19 cellular contexts compared by ENCODE assay signal in the genomic region with DNA sequence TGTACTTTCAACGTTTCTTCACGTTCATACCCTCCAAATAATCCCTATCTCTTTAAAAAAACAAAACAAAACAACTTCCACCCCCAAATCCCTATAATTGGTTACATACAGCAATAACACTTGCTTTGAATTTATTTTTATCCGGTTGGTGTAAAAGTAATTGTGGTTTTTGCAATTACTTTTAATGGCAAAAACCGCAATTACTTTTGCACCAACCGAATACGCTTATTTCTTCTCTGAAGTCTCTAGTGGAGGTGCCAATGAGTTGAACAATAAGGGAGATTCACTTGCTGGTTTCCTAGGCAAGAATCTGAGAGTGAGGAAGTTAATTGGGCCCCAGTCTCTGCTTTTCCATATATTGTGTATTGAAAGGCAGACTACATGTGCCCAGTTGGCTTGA.
"Had no signal": no experiment of that assay in that cellular context is flagged by ENCODE, and none has a peak within 500 bp of the region (broad histone marks: within the 10 kb centered on the region; RNA-seq: fewer than 3 reads in every experiment).

No MANE protein-coding gene starts in this region.

- H3K4me1 Mint-ChIP-seq: activated CD4-positive, alpha-beta T cell treated with anti-CD3 and anti-CD28 coated beads for 36 hours; naive B cell had no signal

- H3K9me3 ChIP-seq: mucosa of descending colon, testis had no signal

- ATAC-seq: activated CD4-positive, alpha-beta T cell treated with anti-CD3 and anti-CD28 coated beads for 36 hours; WTC11 had no signal

- H3K27me3 Mint-ChIP-seq: activated CD4-positive, alpha-beta T cell treated with anti-CD3 and anti-CD28 coated beads for 36 hours; dendritic cell treated with granulocyte-macrophage colony-stimulating factor and Interleukin-4, amounts not matched to agents 40 ng/mL and 50 ng/mL, for 4 days; progenitor cell of endocrine pancreas had no signal

- H3K36me3 Mint-ChIP-seq: naive B cell, type B pancreatic cell had no signal

- H3K4me1 ChIP-seq: testis had no signal

- H3K27ac Mint-ChIP-seq: activated CD4-positive, alpha-beta T cell treated with anti-CD3 and anti-CD28 coated beads for 36 hours; activated naive CD4-positive, alpha-beta T cell treated with anti-CD3 and anti-CD28 coated beads for 36 hours; dendritic cell treated with granulocyte-macrophage colony-stimulating factor and Interleukin-4, amounts not matched to agents 40 ng/mL and 50 ng/mL, for 4 days; naive B cell; T-helper 1 cell treated with Interleukin-12 subunit alpha and Interleukin-12 subunit beta and Interleukin-4 antibody, amounts not matched to agents 30 μg/mL and 1 μg/mL, for 36 hours; type B pancreatic cell; WTC11 had no signal

- H3K4me3 ChIP-seq: mucosa of descending colon, testis had no signal

- H3K4me3 Mint-ChIP-seq: activated CD4-positive, alpha-beta T cell treated with anti-CD3 and anti-CD28 coated beads for 36 hours; activated naive CD4-positive, alpha-beta T cell treated with anti-CD3 and anti-CD28 coated beads for 36 hours; dendritic cell treated with granulocyte-macrophage colony-stimulating factor and Interleukin-4, amounts not matched to agents 40 ng/mL and 50 ng/mL, for 4 days; naive B cell; T-helper 1 cell treated with Interleukin-12 subunit alpha and Interleukin-12 subunit beta and Interleukin-4 antibody, amounts not matched to agents 30 μg/mL and 1 μg/mL, for 36 hours; type B pancreatic cell; WTC11 had no signal

- DNase-seq: activated CD4-positive, alpha-beta T cell treated with anti-CD3 and anti-CD28 coated beads for 36 hours; activated CD4-positive, alpha-beta T cell treated with anti-CD3 and anti-CD28 coated beads, Interleukin-2, amount 50 U/mL, for 48 hours; activated naive CD4-positive, alpha-beta T cell treated with anti-CD3 and anti-CD28 coated beads for 36 hours; activated T-cell treated with anti-CD3 and anti-CD28 coated beads, Interleukin-2, amount 50 U/mL, for 48 hours; amygdala; effector CD4-positive, alpha-beta T cell; foreskin fibroblast; naive B cell; retina; stimulated activated CD4-positive, alpha-beta T cell treated with anti-CD3 and anti-CD28 coated beads, Interleukin-2, amount 100 ng/mL, for 48 hours; stimulated activated naive CD4-positive, alpha-beta T cell; T1000; testis had no signal

- H3K27me3 ChIP-seq: testis had no signal

- H3K9me3 Mint-ChIP-seq: activated naive CD4-positive, alpha-beta T cell treated with anti-CD3 and anti-CD28 coated beads for 36 hours; dendritic cell treated with granulocyte-macrophage colony-stimulating factor and Interleukin-4, amounts not matched to agents 40 ng/mL and 50 ng/mL, for 4 days; naive B cell; T-helper 1 cell treated with Interleukin-12 subunit alpha and Interleukin-12 subunit beta and Interleukin-4 antibody, amounts not matched to agents 30 μg/mL and 1 μg/mL, for 36 hours; type B pancreatic cell had no signal

- H3K27ac ChIP-seq: testis had no signal
